ENCODE assay signal across 9 cellular contexts in the genomic region with DNA sequence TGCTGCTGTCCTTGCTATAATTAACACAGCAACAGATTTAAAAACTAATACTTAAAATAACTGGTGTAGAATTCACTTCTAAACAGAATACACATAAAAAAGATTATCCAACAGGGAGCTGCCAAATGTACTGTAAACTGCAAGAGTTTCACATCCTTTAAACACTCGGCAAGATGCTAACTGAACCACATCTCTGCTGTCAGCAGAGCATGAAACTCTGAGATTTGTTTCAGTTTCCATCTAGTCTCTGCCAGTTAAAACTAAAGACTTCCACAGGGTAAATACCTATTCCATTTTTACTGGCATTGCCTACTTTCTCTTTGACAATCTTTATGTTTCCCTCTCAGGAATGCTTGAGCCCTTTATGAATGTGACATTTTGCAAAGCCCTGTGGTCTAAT.
A peak's percentile ranks its signal among the peaks of the same experiment; 100 is the strongest.
DNase-seq lines count a peak whose midpoint lies in the region; ATAC-seq, FAIRE-seq and TF ChIP-seq lines count a peak whose summit lies in the region.
"Had no signal": no experiment of that assay in that cellular context is flagged by ENCODE, and none has a peak within 500 bp of the region (broad histone marks: within the 10 kb centered on the region; RNA-seq: fewer than 3 reads in every experiment).

No MANE protein-coding gene starts in this region.

- peak; percentile 100 for ATAC-seq in GM21526 (IDR thresholded peaks at IDR 0.05; ENCODE audit: low FRiP score, unreplicated experiment)
- ATAC-seq in HG03432 (IDR thresholded peaks at IDR 0.05; ENCODE audit: unreplicated experiment) = peak; percentile 98
- no peak for ATAC-seq in upper lobe of right lung
- ATAC-seq in activated T-cell treated with anti-CD3 and anti-CD28 coated beads, Interleukin-2, amount 50 U/mL, for 4 hours = no peak

- peak; percentile 85 for FAIRE-seq in GM18507 (lab: Jason Lieb, UNC)
- FAIRE-seq: endometrium had no signal

- no peak overlapping the region for H3K4me3 Mint-ChIP-seq in activated T-cell treated with anti-CD3 and anti-CD28 coated beads, Interleukin-2, amount 50 U/mL, for 4 hours

- H3K36me3 ChIP-seq in upper lobe of right lung (no peaks in the 10 kb centered on the region), stomach (no peaks in the 10 kb centered on the region)

- H3K27ac ChIP-seq in upper lobe of right lung (no peak overlapping the region), stomach (no peak overlapping the region)

- no peaks in the 10 kb centered on the region for H3K36me3 Mint-ChIP-seq in activated T-cell treated with anti-CD3 and anti-CD28 coated beads, Interleukin-2, amount 50 U/mL, for 4 hours (ENCODE audit: insufficient read depth)

- peaks cover 3% of the 10 kb centered on the region for H3K4me1 Mint-ChIP-seq in activated T-cell treated with anti-CD3 and anti-CD28 coated beads, Interleukin-2, amount 50 U/mL, for 4 hours (ENCODE audit: low read depth)

- TF ChIP-seq EP300 in stomach (IDR thresholded peaks at IDR 0.05) = no peak

- no peak for TF ChIP-seq POLR2A in stomach (IDR thresholded peaks at IDR 0.05)

- H3K4me1 ChIP-seq in upper lobe of right lung (no peaks in the 10 kb centered on the region), stomach (peaks cover 0 to 7% (median 0%) of the 10 kb centered on the region in 4 donors)

- H3K27me3 ChIP-seq in upper lobe of right lung (no peaks in the 10 kb centered on the region), stomach (no peaks in the 10 kb centered on the region)

- H3K4me3 ChIP-seq in upper lobe of right lung (no peak overlapping the region), stomach (no peak overlapping the region)

- TF ChIP-seq CTCF in upper lobe of right lung (IDR thresholded peaks at IDR 0.05) (no peak), stomach (IDR thresholded peaks at IDR 0.05) (no peak)

- H3K9me3 ChIP-seq in upper lobe of right lung (no peaks in the 10 kb centered on the region), stomach (no peaks in the 10 kb centered on the region)

- 30 to 74% (median 56%) methylated on average over 1 of the region's 1 CpG for WGBS in stomach, 5 donors

- peaks cover 4% of the 10 kb centered on the region for H3K9me3 Mint-ChIP-seq in activated T-cell treated with anti-CD3 and anti-CD28 coated beads, Interleukin-2, amount 50 U/mL, for 4 hours

- no peaks in the 10 kb centered on the region for H3K27me3 Mint-ChIP-seq in activated T-cell treated with anti-CD3 and anti-CD28 coated beads, Interleukin-2, amount 50 U/mL, for 4 hours (ENCODE audit: low read depth)

- DNase-seq in GM18507 (ENCODE audit: extremely low spot score, insufficient read length, low read depth) = peak; percentile 11
- DNase-seq in fibroblast of gingiva (ENCODE audit: low read depth) = peak; percentile 6
- DNase-seq in nucleus accumbens (lab: John Stamatoyannopoulos, UW) = no peak
- no peak for DNase-seq in upper lobe of right lung
- DNase-seq in stomach = no peak
- DNase-seq in activated T-cell treated with anti-CD3 and anti-CD28 coated beads, Interleukin-2, amount 50 U/mL, for 4 hours = no peak

- intact Hi-C loops in upper lobe of right lung (cut with DNase I) = no loop called here
- intact Hi-C loops in stomach (cut with DNase I; ENCODE audit: low total_unique reads) = no loop called here

Comparison
In these comparisons a context has a peak if more than half of its experiments do, and no peak if none do; other contexts are left out.
1. DNase-seq: peak in GM18507 (single experiment) and fibroblast of gingiva (single experiment); none in nucleus accumbens (0 of 56), upper lobe of right lung (single experiment), stomach (single experiment) and activated T-cell treated with anti-CD3 and anti-CD28 coated beads, Interleukin-2, amount 50 U/mL, for 4 hours (single experiment).
2. ATAC-seq: peak in GM21526 (single experiment) and HG03432 (single experiment); none in upper lobe of right lung (single experiment) and activated T-cell treated with anti-CD3 and anti-CD28 coated beads, Interleukin-2, amount 50 U/mL, for 4 hours (0 of 2).